9 cellular contexts compared by ENCODE assay signal in the genomic region with DNA sequence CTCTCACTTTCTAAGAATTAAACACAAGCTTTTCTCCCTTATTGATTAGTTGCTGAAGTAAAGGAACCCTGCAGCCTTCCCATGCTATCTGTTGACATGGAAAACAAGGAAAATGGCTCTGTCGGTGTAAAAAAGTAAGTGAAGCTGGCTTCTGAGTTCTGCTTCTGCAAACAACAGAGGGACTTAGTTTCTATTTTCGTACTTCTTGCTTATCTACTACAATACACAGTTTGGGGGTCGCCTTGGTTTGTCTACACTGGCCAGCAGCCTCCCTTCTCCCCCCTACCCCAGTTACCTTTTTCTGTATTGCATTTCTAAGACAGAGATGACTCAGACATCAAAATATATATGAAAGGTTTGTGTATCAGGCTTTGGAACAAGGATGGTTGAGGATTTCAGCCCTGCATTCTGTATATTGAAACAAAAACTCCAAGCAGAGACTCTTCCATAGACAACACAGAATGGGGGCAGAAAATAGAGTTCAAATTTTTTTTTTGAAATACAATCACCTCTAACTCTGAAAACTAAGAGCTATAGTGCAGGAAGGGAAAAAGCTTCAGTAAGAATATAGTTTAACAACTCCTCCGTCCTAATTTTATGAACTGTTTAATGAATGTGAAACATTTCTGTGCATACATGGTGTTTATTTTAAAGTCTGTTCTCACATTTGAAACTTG.
DNase-seq lines count a peak whose midpoint lies in the region; ATAC-seq and TF ChIP-seq lines count a peak whose summit lies in the region.
"Had no signal": no experiment of that assay in that cellular context is flagged by ENCODE, and none has a peak within 500 bp of the region (broad histone marks: within the 10 kb centered on the region; RNA-seq: fewer than 3 reads in every experiment).

No MANE protein-coding gene starts in this region.

- no peaks in the 10 kb centered on the region for H3K36me3 ChIP-seq in parathyroid adenoma (ENCODE audit: control insufficient read depth, insufficient read depth, low read length)
- H3K36me3 ChIP-seq: BLaER1 had no signal

- H2AFZ ChIP-seq in parathyroid adenoma: peak overlapping the region; percentile 80

- peak overlapping the region; percentile 12 to 16 for H3K4me3 Mint-ChIP-seq in effector memory CD8-positive, alpha-beta T cell

- peaks cover 4 to 10% of the 10 kb centered on the region in 2 donors for H3K4me1 Mint-ChIP-seq in effector memory CD8-positive, alpha-beta T cell (ENCODE audit: low read depth in 2 of 2)

- no peaks in the 10 kb centered on the region for H3K27me3 ChIP-seq in parathyroid adenoma (ENCODE audit: control insufficient read depth, insufficient read depth, low read length)

- H3K27ac Mint-ChIP-seq in effector memory CD8-positive, alpha-beta T cell: peak overlapping the region in 1 of 2 donors; percentile 41

- H3K9ac ChIP-seq in parathyroid adenoma: no peak overlapping the region
- H3K9ac ChIP-seq: BLaER1 had no signal

- no peak for ATAC-seq in effector memory CD8-positive, alpha-beta T cell (replicated peaks)
- no peak for ATAC-seq in GM21576 (IDR thresholded peaks at IDR 0.05; ENCODE audit: unreplicated experiment)
- ATAC-seq in GM21367 (IDR thresholded peaks at IDR 0.05; ENCODE audit: unreplicated experiment): no peak
- ATAC-seq in HG02588 (IDR thresholded peaks at IDR 0.05; ENCODE audit: unreplicated experiment): no peak

- no peaks in the 10 kb centered on the region for H3K9me3 ChIP-seq in parathyroid adenoma (ENCODE audit: control insufficient read depth, low read length)
- H3K9me3 ChIP-seq: BLaER1 had no signal

- H3K9me3 Mint-ChIP-seq in effector memory CD8-positive, alpha-beta T cell: peaks cover 0 to 6% of the 10 kb centered on the region in 2 donors

- H3K4me3 ChIP-seq in parathyroid adenoma (ENCODE audit: low read depth, low read length): no peak overlapping the region
- H3K4me3 ChIP-seq: BLaER1 had no signal

- H3K36me3 Mint-ChIP-seq in effector memory CD8-positive, alpha-beta T cell (ENCODE audit: insufficient read depth): no peaks in the 10 kb centered on the region

- H3K4me2 ChIP-seq in parathyroid adenoma (ENCODE audit: low read length): peak overlapping the region; percentile 79
- H3K4me2 ChIP-seq: BLaER1 had no signal

- peaks cover 13 to 28% of the 10 kb centered on the region in 2 donors for H3K27me3 Mint-ChIP-seq in effector memory CD8-positive, alpha-beta T cell

- no peak overlapping the region for H3K27ac ChIP-seq in parathyroid adenoma
- H3K27ac ChIP-seq: BLaER1 had no signal

- no peaks in the 10 kb centered on the region for H3K4me1 ChIP-seq in parathyroid adenoma

- no peaks in the 10 kb centered on the region for H3K79me2 ChIP-seq in parathyroid adenoma

- TF ChIP-seq CTCF in parathyroid adenoma (IDR thresholded peaks at IDR 0.05): no peak

- peak; percentile 72 for DNase-seq in NCI-H1092 treated with DMSO at 0.1 percent for 48 hours (lab: John Stamatoyannopoulos, UW)
- no peak for DNase-seq in NCI-H1092 (lab: John Stamatoyannopoulos, UW)
- DNase-seq in NCI-H69 (lab: John Stamatoyannopoulos, UW): peak; percentile 73
- no peak for DNase-seq in effector memory CD8-positive, alpha-beta T cell

Comparison
In these comparisons a context has a peak if more than half of its experiments do, and no peak if none do; other contexts are left out.
1. DNase-seq: peak in NCI-H1092 treated with DMSO at 0.1 percent for 48 hours (single experiment) and NCI-H69 (single experiment); none in NCI-H1092 (single experiment) and effector memory CD8-positive, alpha-beta T cell (0 of 3).